8 cellular contexts compared by ENCODE assay signal in genomic region chr12:47818701-47819543, GRCh38. TPM values are rescaled to one million over a fixed set of nuclear protein-coding genes. Genes with fewer than 3 reads are reported as not detected.
A peak's percentile ranks its signal among the peaks of the same experiment; 100 is the strongest.
DNase-seq lines count a peak whose midpoint lies in the region; ATAC-seq and TF ChIP-seq lines count a peak whose summit lies in the region.

No MANE protein-coding gene starts in this region.

- peak; percentile 41 for DNase-seq in G401 (ENCODE audit: low spot score)
- peak in 1 of 2 experiments; percentile 66 for DNase-seq in PC-9
- peak in 42 of 58 donors; percentile 15 to 62 (median 44) for DNase-seq in anterior cingulate cortex (lab: John Stamatoyannopoulos, UW)
- peak; percentile 45 to 61 for DNase-seq in hippocampal formation (lab: John Stamatoyannopoulos, UW)
- DNase-seq in retinal pigment epithelial cell (ENCODE audit: low read depth) = no peak
- no peak for DNase-seq in T-helper 9 cell
- no peak for DNase-seq in germinal center (ENCODE audit: low spot score)

- H3K79me2 ChIP-seq in PC-9 (ENCODE audit: low read depth) = peaks cover 59% of the 10 kb centered on the region

- H3K9me3 ChIP-seq in PC-9 (ENCODE audit: insufficient read depth, low read depth) = no peaks in the 10 kb centered on the region

- no peaks in the 10 kb centered on the region for H3K27me3 ChIP-seq in PC-9 (ENCODE audit: insufficient read depth, low read depth)

- no peak overlapping the region for H3K27ac ChIP-seq in PC-9

- peaks cover 3% of the 10 kb centered on the region; the same call in 1 of the 2 replicates for H4K20me1 ChIP-seq in PC-9 (ENCODE audit: insufficient read depth)

- H3K36me3 ChIP-seq in PC-9 (ENCODE audit: low read depth) = no peaks in the 10 kb centered on the region

- BruUV-seq in PC-9 (replicated peaks; lab: Mats Ljungman, UMichigan) = no TSS peak

- peak; percentile 26 for ATAC-seq in HG02610 (IDR thresholded peaks at IDR 0.05; ENCODE audit: unreplicated experiment)

- peak overlapping the region; percentile 90 for H3K4me2 ChIP-seq in PC-9

- in situ Hi-C loops in G401 (cut with HindIII; ENCODE audit: low sequenced_read_pairs) = no loop called here

- POLR2A ChIA-PET in PC-9 (lab: Charles Lee; ENCODE audit: unreplicated experiment) = interaction anchor here (0.9 to 1.2 kb wide), 2 partner anchors 17 to 64 kb away, joined by 3 to 13 read pairs; no protein-coding TSS in a partner anchor

- H2AFZ ChIP-seq in PC-9 = 0 out of 2 replicates have a peak overlapping the region, but pooled peaks have one; percentile 26

- no peaks in the 10 kb centered on the region for H3K9me2 ChIP-seq in PC-9 (ENCODE audit: insufficient read depth)

- TF ChIP-seq CTCF in PC-9 (conservative IDR thresholded peaks at IDR 0.05) (peak; percentile 42; the same call in 1 of the 2 replicates), retinal pigment epithelial cell (conservative IDR thresholded peaks at IDR 0.05; ENCODE audit: low read depth, low read length) (peak; percentile 41)

- H3K4me1 ChIP-seq in PC-9 (replicated peaks; ENCODE audit: insufficient read depth) = peaks cover 76% of the 10 kb centered on the region

- intact Hi-C loops in PC-9 (cut with micrococcal nuclease; ENCODE audit: unreplicated experiment) = no loop called here

- H3K4me3 ChIP-seq in PC-9 = peak overlapping the region; percentile 95
- H3K4me3 ChIP-seq in retinal pigment epithelial cell (ENCODE audit: low read length) = peak overlapping the region; percentile 78

- CTCF ChIA-PET in PC-9 (lab: Charles Lee) = interaction anchor here (0.6 to 0.7 kb wide), 2 partner anchors 18 to 304 kb away, joined by 3 read pairs; no protein-coding TSS in a partner anchor

- H3F3A ChIP-seq in PC-9 (ENCODE audit: insufficient read depth, low read depth) = peaks cover 43% of the 10 kb centered on the region

RNA-seq across cellular contexts. Expression of gene HDAC7, which starts 0.8 kb away (rescaled TPM):
- total RNA-seq in G401 (2014; rRNA removed; shearing (Covaris generic)) = 26.8 and 46.8 TPM in 2 replicates
- 106 and 114 TPM in 2 replicates for total RNA-seq in PC-9 (2021)

RNA-seq across cellular contexts. Expression of gene SLC48A1, which starts 45.9 kb away (rescaled TPM):
- total RNA-seq in G401 (2014; rRNA removed; shearing (Covaris generic)) = 32.3 and 34.4 TPM in 2 replicates
- 76.4 and 108 TPM in 2 replicates for total RNA-seq in PC-9 (2021)

Comparison
In these comparisons a context has a peak if more than half of its experiments do, and no peak if none do; other contexts are left out.
1. DNase-seq: peak in G401 (single experiment), anterior cingulate cortex (42 of 58) and hippocampal formation (2 of 2); none in retinal pigment epithelial cell (single experiment), T-helper 9 cell (single experiment) and germinal center (single experiment).